ENCODE assay signal across 11 cellular contexts in genomic region chr10:124650263-124650662, GRCh38.
DNase-seq lines count a peak whose midpoint lies in the region; ATAC-seq and TF ChIP-seq lines count a peak whose summit lies in the region.
"Had no signal": no experiment of that assay in that cellular context is flagged by ENCODE, and none has a peak within 500 bp of the region (broad histone marks: within the 10 kb centered on the region; RNA-seq: fewer than 3 reads in every experiment).

No MANE protein-coding gene starts in this region.

- no peak for TF ChIP-seq CTCF in WTC11 (IDR thresholded peaks at IDR 0.05)

- H3K27ac Mint-ChIP-seq in T-helper 1 cell treated with Interleukin-12 subunit alpha and Interleukin-12 subunit beta and Interleukin-4 antibody, amounts not matched to agents 30 μg/mL and 1 μg/mL, for 36 hours, result peak overlapping the region; percentile 79
- H3K27ac Mint-ChIP-seq in WTC11 (peak overlapping the region; percentile 94), immature natural killer cell (peak overlapping the region; percentile 99 to 100 (median 100))
- H3K27ac Mint-ChIP-seq in stimulated activated effector memory CD8-positive, alpha-beta T cell treated with anti-CD3 and anti-CD28 coated beads, Interleukin-12 subunit alpha, Interleukin-12 subunit beta, amount 100 ng/mL, for 72 hours, result peak overlapping the region; percentile 94

- H3K36me3 Mint-ChIP-seq in T-helper 1 cell treated with Interleukin-12 subunit alpha and Interleukin-12 subunit beta and Interleukin-4 antibody, amounts not matched to agents 30 μg/mL and 1 μg/mL, for 36 hours (ENCODE audit: low read depth), result peaks cover 14% of the 10 kb centered on the region
- H3K36me3 Mint-ChIP-seq in WTC11 (no peaks in the 10 kb centered on the region), immature natural killer cell (no peaks in the 10 kb centered on the region)
- peaks cover 40% of the 10 kb centered on the region for H3K36me3 Mint-ChIP-seq in stimulated activated effector memory CD8-positive, alpha-beta T cell treated with anti-CD3 and anti-CD28 coated beads, Interleukin-12 subunit alpha, Interleukin-12 subunit beta, amount 100 ng/mL, for 72 hours

- no peak for DNase-seq in T-helper 1 cell
- DNase-seq in WTC11 (ENCODE audit: low spot score), result no peak
- DNase-seq in immature natural killer cell, result peak; percentile 90 to 92 (median 91)
- DNase-seq in stimulated activated effector memory CD8-positive, alpha-beta T cell treated with anti-CD3 and anti-CD28 coated beads, Interleukin-12 subunit alpha, Interleukin-12 subunit beta, amount 100 ng/mL, for 72 hours (ENCODE audit: low spot score in 2 of 2), result peak in 1 of 2 donors; percentile 74
- no peak for DNase-seq in islet precursor cell
- DNase-seq in middle frontal gyrus (ENCODE audit: extremely low spot score, low spot score), result no peak
- DNase-seq: DMS53, NCI-H1105, SK-N-SH had no signal

- H3K9me3 Mint-ChIP-seq in T-helper 1 cell treated with Interleukin-12 subunit alpha and Interleukin-12 subunit beta and Interleukin-4 antibody, amounts not matched to agents 30 μg/mL and 1 μg/mL, for 36 hours, result no peaks in the 10 kb centered on the region
- H3K9me3 Mint-ChIP-seq in WTC11 (no peaks in the 10 kb centered on the region), immature natural killer cell (peaks cover 0 to 2% (median 0%) of the 10 kb centered on the region in 6 donors)
- no peaks in the 10 kb centered on the region for H3K9me3 Mint-ChIP-seq in stimulated activated effector memory CD8-positive, alpha-beta T cell treated with anti-CD3 and anti-CD28 coated beads, Interleukin-12 subunit alpha, Interleukin-12 subunit beta, amount 100 ng/mL, for 72 hours

- peaks cover 70% of the 10 kb centered on the region for H3K4me1 Mint-ChIP-seq in T-helper 1 cell treated with Interleukin-12 subunit alpha and Interleukin-12 subunit beta and Interleukin-4 antibody, amounts not matched to agents 30 μg/mL and 1 μg/mL, for 36 hours (ENCODE audit: low read depth)
- H3K4me1 Mint-ChIP-seq in WTC11 (peaks cover 50% of the 10 kb centered on the region), immature natural killer cell (peaks cover 96 to 97% of the 10 kb centered on the region in 2 donors)
- H3K4me1 Mint-ChIP-seq in stimulated activated effector memory CD8-positive, alpha-beta T cell treated with anti-CD3 and anti-CD28 coated beads, Interleukin-12 subunit alpha, Interleukin-12 subunit beta, amount 100 ng/mL, for 72 hours, result peaks cover 98% of the 10 kb centered on the region

- H3K4me3 Mint-ChIP-seq in T-helper 1 cell treated with Interleukin-12 subunit alpha and Interleukin-12 subunit beta and Interleukin-4 antibody, amounts not matched to agents 30 μg/mL and 1 μg/mL, for 36 hours, result peak overlapping the region; percentile 65
- H3K4me3 Mint-ChIP-seq in WTC11 (no peak overlapping the region), immature natural killer cell (peak overlapping the region; percentile 75 to 90 (median 79))
- H3K4me3 Mint-ChIP-seq in stimulated activated effector memory CD8-positive, alpha-beta T cell treated with anti-CD3 and anti-CD28 coated beads, Interleukin-12 subunit alpha, Interleukin-12 subunit beta, amount 100 ng/mL, for 72 hours, result peak overlapping the region; percentile 67

- H3K27me3 Mint-ChIP-seq in T-helper 1 cell treated with Interleukin-12 subunit alpha and Interleukin-12 subunit beta and Interleukin-4 antibody, amounts not matched to agents 30 μg/mL and 1 μg/mL, for 36 hours (ENCODE audit: low read depth), result no peaks in the 10 kb centered on the region
- H3K27me3 Mint-ChIP-seq in WTC11 (ENCODE audit: low read depth) (no peaks in the 10 kb centered on the region), immature natural killer cell (ENCODE audit: low read depth in 3 of 3) (peaks cover 53 to 59% (median 57%) of the 10 kb centered on the region in 3 donors)

- POLR2A ChIA-PET in WTC11 (lab: Charles Lee), result no interaction called here

- CTCF ChIA-PET in WTC11 (lab: Charles Lee), result interaction anchor here (0.8 to 1.8 kb wide), 4 partner anchors 37 to 91 kb away, joined by 3 to 9 read pairs (median 6); no protein-coding TSS in a partner anchor

- no peak for ATAC-seq in WTC11
- ATAC-seq in stimulated activated effector memory CD8-positive, alpha-beta T cell treated with anti-CD3 and anti-CD28 coated beads, Interleukin-12 subunit alpha, Interleukin-12 subunit beta, amount 100 ng/mL, for 72 hours, result peak; percentile 63
- no peak for ATAC-seq in GM19328 (IDR thresholded peaks at IDR 0.05; ENCODE audit: unreplicated experiment)

TF ChIP-seq in WTC11, 78 proteins besides CTCF, POLR2A, EP300 and RAD21:
- TF ChIP-seq ESRRA (CRISPR knock-in tag; IDR thresholded peaks at IDR 0.05; ENCODE audit: borderline replicate concordance) (no peak), ZNF396 (CRISPR knock-in tag; IDR thresholded peaks at IDR 0.05; ENCODE audit: borderline replicate concordance) (no peak), TCF7 (CRISPR knock-in tag; IDR thresholded peaks at IDR 0.05; ENCODE audit: low read depth) (no peak)

Comparison
In these comparisons a context has a peak if more than half of its experiments do, and no peak if none do; other contexts are left out.
1. DNase-seq: peak in immature natural killer cell (3 of 3); none in T-helper 1 cell (0 of 5), WTC11 (single experiment), islet precursor cell (single experiment) and middle frontal gyrus (single experiment).
2. Peak in every context shown above with its lines, with median percentiles within 50 percentile points of each other: H3K27ac Mint-ChIP-seq.